In genomic region chr10:33180390-33180789, GRCh38 we compare ENCODE assay signal across 19 cellular contexts.
A peak's percentile ranks its signal among the peaks of the same experiment; 100 is the strongest.
DNase-seq lines count a peak whose midpoint lies in the region; ATAC-seq and FAIRE-seq lines count a peak whose summit lies in the region.
"Had no signal": no experiment of that assay in that cellular context is flagged by ENCODE, and none has a peak within 500 bp of the region (broad histone marks: within the 10 kb centered on the region; RNA-seq: fewer than 3 reads in every experiment).

No MANE protein-coding gene starts in this region.

- no peaks in the 10 kb centered on the region for H3K9me3 Mint-ChIP-seq in activated naive CD8-positive, alpha-beta T cell treated with anti-CD3 and anti-CD28 coated beads, Interleukin-2, amount 50 U/mL, for 24 hours
- H3K9me3 Mint-ChIP-seq in activated naive CD8-positive, alpha-beta T cell treated with anti-CD3 and anti-CD28 coated beads for 36 hours = no peaks in the 10 kb centered on the region
- H3K9me3 Mint-ChIP-seq: activated T-helper 1 cell treated with anti-CD3 and anti-CD28 coated beads, Interleukin-12 subunit alpha, Interleukin-12 subunit beta, Interleukin-2, Interleukin-4 antibody, amounts not matched to agents 30 ng/mL and 10 ng/mL and 1 ng/mL, durations not matched to agents 14 hours and 24 hours and 36 hours; dendritic cell treated with granulocyte-macrophage colony-stimulating factor and Interleukin-4, amounts not matched to agents 40 ng/mL and 50 ng/mL, for 4 days had no signal

- no peak overlapping the region for H3K27ac ChIP-seq in small intestine (ENCODE audit: low read depth in 1 of 2, low read length in 1 of 2)
- H3K27ac ChIP-seq: body of pancreas, ovary had no signal

- no peak for DNase-seq in activated naive CD8-positive, alpha-beta T cell treated with anti-CD3 and anti-CD28 coated beads, Interleukin-2, amount 50 U/mL, for 24 hours
- no peak for DNase-seq in activated naive CD8-positive, alpha-beta T cell treated with anti-CD3 and anti-CD28 coated beads for 36 hours
- DNase-seq in NCI-H2171 treated with DMSO at 0.1 percent for 48 hours (lab: John Stamatoyannopoulos, UW) (peak; percentile 66), inferior parietal cortex (ENCODE audit: extremely low spot score) (peak; percentile 44), small intestine (no peak)
- peak; percentile 6 to 19 for DNase-seq in stimulated activated CD4-positive, alpha-beta T cell treated with anti-CD3 and anti-CD28 coated beads, Interleukin-4, amount 100 ng/mL, for 4 hours
- DNase-seq: body of pancreas, DMS53, KG1, NCI-H1105, ovary, SIG-M5, substantia nigra had no signal

- no peak overlapping the region for H3K27ac Mint-ChIP-seq in activated naive CD8-positive, alpha-beta T cell treated with anti-CD3 and anti-CD28 coated beads, Interleukin-2, amount 50 U/mL, for 24 hours
- no peak overlapping the region for H3K27ac Mint-ChIP-seq in activated naive CD8-positive, alpha-beta T cell treated with anti-CD3 and anti-CD28 coated beads for 36 hours
- H3K27ac Mint-ChIP-seq: activated T-helper 1 cell treated with anti-CD3 and anti-CD28 coated beads, Interleukin-12 subunit alpha, Interleukin-12 subunit beta, Interleukin-2, Interleukin-4 antibody, amounts not matched to agents 30 ng/mL and 10 ng/mL and 1 ng/mL, durations not matched to agents 14 hours and 24 hours and 36 hours; B cell; dendritic cell treated with granulocyte-macrophage colony-stimulating factor and Interleukin-4, amounts not matched to agents 40 ng/mL and 50 ng/mL, for 4 days had no signal

- H3K27me3 Mint-ChIP-seq in activated naive CD8-positive, alpha-beta T cell treated with anti-CD3 and anti-CD28 coated beads, Interleukin-2, amount 50 U/mL, for 24 hours = peaks cover 13% of the 10 kb centered on the region
- peaks cover 13% of the 10 kb centered on the region for H3K27me3 Mint-ChIP-seq in activated naive CD8-positive, alpha-beta T cell treated with anti-CD3 and anti-CD28 coated beads for 36 hours
- H3K27me3 Mint-ChIP-seq: dendritic cell treated with granulocyte-macrophage colony-stimulating factor and Interleukin-4, amounts not matched to agents 40 ng/mL and 50 ng/mL, for 4 days had no signal

- WGBS in small intestine, 3 donors = 80 to 87% (median 81%) methylated on average over 5 of the region's 5 CpGs

- H3K36me3 Mint-ChIP-seq in activated naive CD8-positive, alpha-beta T cell treated with anti-CD3 and anti-CD28 coated beads, Interleukin-2, amount 50 U/mL, for 24 hours (ENCODE audit: low read depth) = no peaks in the 10 kb centered on the region
- H3K36me3 Mint-ChIP-seq in activated naive CD8-positive, alpha-beta T cell treated with anti-CD3 and anti-CD28 coated beads for 36 hours = no peaks in the 10 kb centered on the region

- peaks cover 15% of the 10 kb centered on the region for H3K4me1 Mint-ChIP-seq in activated naive CD8-positive, alpha-beta T cell treated with anti-CD3 and anti-CD28 coated beads, Interleukin-2, amount 50 U/mL, for 24 hours
- peaks cover 4% of the 10 kb centered on the region for H3K4me1 Mint-ChIP-seq in activated naive CD8-positive, alpha-beta T cell treated with anti-CD3 and anti-CD28 coated beads for 36 hours
- H3K4me1 Mint-ChIP-seq: B cell had no signal

- no peaks in the 10 kb centered on the region for H3K27me3 ChIP-seq in small intestine (ENCODE audit: control insufficient read depth in 2 of 2, insufficient read depth in 2 of 2, low read length in 2 of 2)
- H3K27me3 ChIP-seq: body of pancreas, ovary had no signal

- no peak overlapping the region for H3K4me3 ChIP-seq in small intestine (ENCODE audit: low read depth in 1 of 2, low read length in 2 of 2)
- H3K4me3 ChIP-seq: body of pancreas, ovary had no signal

- FAIRE-seq in small intestine (lab: Jason Lieb, UNC) = no peak

- H3K9me3 ChIP-seq in small intestine (ENCODE audit: control insufficient read depth, low read depth) = no peaks in the 10 kb centered on the region
- H3K9me3 ChIP-seq: body of pancreas, ovary had no signal

- H3K4me3 Mint-ChIP-seq in activated naive CD8-positive, alpha-beta T cell treated with anti-CD3 and anti-CD28 coated beads, Interleukin-2, amount 50 U/mL, for 24 hours = no peak overlapping the region
- H3K4me3 Mint-ChIP-seq in activated naive CD8-positive, alpha-beta T cell treated with anti-CD3 and anti-CD28 coated beads for 36 hours = no peak overlapping the region
- H3K4me3 Mint-ChIP-seq: activated T-helper 1 cell treated with anti-CD3 and anti-CD28 coated beads, Interleukin-12 subunit alpha, Interleukin-12 subunit beta, Interleukin-2, Interleukin-4 antibody, amounts not matched to agents 30 ng/mL and 10 ng/mL and 1 ng/mL, durations not matched to agents 14 hours and 24 hours and 36 hours; B cell; dendritic cell treated with granulocyte-macrophage colony-stimulating factor and Interleukin-4, amounts not matched to agents 40 ng/mL and 50 ng/mL, for 4 days had no signal

- no peaks in the 10 kb centered on the region for H3K4me1 ChIP-seq in small intestine (ENCODE audit: control insufficient read depth in 2 of 2, insufficient read depth in 1 of 2, low read depth in 1 of 2, low read length in 1 of 2)
- H3K4me1 ChIP-seq: body of pancreas had no signal

- ATAC-seq in activated naive CD8-positive, alpha-beta T cell treated with anti-CD3 and anti-CD28 coated beads, Interleukin-2, amount 50 U/mL, for 24 hours = peak; percentile 61
- ATAC-seq in GM18517 (IDR thresholded peaks at IDR 0.05; ENCODE audit: unreplicated experiment) (no peak), GM18502 (IDR thresholded peaks at IDR 0.05; ENCODE audit: poor library complexity, unreplicated experiment) (no peak)
- ATAC-seq: body of pancreas, esophagus mucosa had no signal

- H3K36me3 ChIP-seq in small intestine (ENCODE audit: control insufficient read depth in 2 of 2, insufficient read depth in 2 of 2, low read length in 2 of 2) = peaks cover 0 to 5% of the 10 kb centered on the region in 2 donors
- H3K36me3 ChIP-seq: ovary had no signal

Comparison
In these comparisons a context has a peak if more than half of its experiments do, and no peak if none do; other contexts are left out.
1. DNase-seq: peak in NCI-H2171 treated with DMSO at 0.1 percent for 48 hours (single experiment), inferior parietal cortex (single experiment) and stimulated activated CD4-positive, alpha-beta T cell treated with anti-CD3 and anti-CD28 coated beads, Interleukin-4, amount 100 ng/mL, for 4 hours (2 of 2); none in activated naive CD8-positive, alpha-beta T cell treated with anti-CD3 and anti-CD28 coated beads, Interleukin-2, amount 50 U/mL, for 24 hours (single experiment), activated naive CD8-positive, alpha-beta T cell treated with anti-CD3 and anti-CD28 coated beads for 36 hours (single experiment) and small intestine (single experiment).